Comparison of ENCODE assay signal across 13 cellular contexts in genomic region chr3:9935966-9936365, GRCh38.
"Had no signal": no experiment of that assay in that cellular context is flagged by ENCODE, and none has a peak within 500 bp of the region (broad histone marks: within the 10 kb centered on the region; RNA-seq: fewer than 3 reads in every experiment).

No MANE protein-coding gene starts in this region.

- DNase-seq: activated CD4-positive, alpha-beta memory T cell treated with anti-CD3 and anti-CD28 coated beads for 36 hours; activated CD4-positive, alpha-beta T cell treated with anti-CD3 and anti-CD28 coated beads for 1 hour; activated naive CD4-positive, alpha-beta T cell treated with anti-CD3 and anti-CD28 coated beads, Interleukin-2, amount 50 U/mL, for 16 hours; foreskin keratinocyte; left lung; mucosa of descending colon; nephron progenitor cell; ovary; stimulated activated CD4-positive, alpha-beta T cell treated with anti-CD3 and anti-CD28 coated beads, Interleukin-2, amount 100 ng/mL, for 48 hours; stimulated activated naive CD8-positive, alpha-beta T cell treated with anti-CD3 and anti-CD28 coated beads, Interleukin-15, Interleukin-2, amounts not matched to agents 100 U/mL and 50 U/mL, for 24 hours; SW 1271; upper lobe of right lung had no signal

- H3K27me3 Mint-ChIP-seq: activated CD4-positive, alpha-beta memory T cell treated with anti-CD3 and anti-CD28 coated beads for 36 hours had no signal

- H3K4me3 ChIP-seq: left lung, mucosa of descending colon, ovary had no signal

- H3K4me1 ChIP-seq: foreskin keratinocyte had no signal

- H3K27ac Mint-ChIP-seq: activated CD4-positive, alpha-beta memory T cell treated with anti-CD3 and anti-CD28 coated beads for 36 hours; nephron progenitor cell had no signal

- H3K4me3 Mint-ChIP-seq: activated CD4-positive, alpha-beta memory T cell treated with anti-CD3 and anti-CD28 coated beads for 36 hours; nephron progenitor cell had no signal

- H3K9me3 Mint-ChIP-seq: activated CD4-positive, alpha-beta memory T cell treated with anti-CD3 and anti-CD28 coated beads for 36 hours; nephron progenitor cell had no signal

- H3K9me3 ChIP-seq: breast epithelium, left lung, mucosa of descending colon, ovary, upper lobe of right lung had no signal

- H3K27ac ChIP-seq: foreskin keratinocyte, left lung, ovary, upper lobe of right lung had no signal

- ATAC-seq: foreskin keratinocyte; left lung; mucosa of descending colon; stimulated activated naive CD8-positive, alpha-beta T cell treated with anti-CD3 and anti-CD28 coated beads, Interleukin-15, Interleukin-2, amounts not matched to agents 100 U/mL and 50 U/mL, for 24 hours; upper lobe of right lung had no signal

- H3K36me3 ChIP-seq: breast epithelium, ovary had no signal
